Comparison of ENCODE assay signal across 9 cellular contexts in the genomic region with DNA sequence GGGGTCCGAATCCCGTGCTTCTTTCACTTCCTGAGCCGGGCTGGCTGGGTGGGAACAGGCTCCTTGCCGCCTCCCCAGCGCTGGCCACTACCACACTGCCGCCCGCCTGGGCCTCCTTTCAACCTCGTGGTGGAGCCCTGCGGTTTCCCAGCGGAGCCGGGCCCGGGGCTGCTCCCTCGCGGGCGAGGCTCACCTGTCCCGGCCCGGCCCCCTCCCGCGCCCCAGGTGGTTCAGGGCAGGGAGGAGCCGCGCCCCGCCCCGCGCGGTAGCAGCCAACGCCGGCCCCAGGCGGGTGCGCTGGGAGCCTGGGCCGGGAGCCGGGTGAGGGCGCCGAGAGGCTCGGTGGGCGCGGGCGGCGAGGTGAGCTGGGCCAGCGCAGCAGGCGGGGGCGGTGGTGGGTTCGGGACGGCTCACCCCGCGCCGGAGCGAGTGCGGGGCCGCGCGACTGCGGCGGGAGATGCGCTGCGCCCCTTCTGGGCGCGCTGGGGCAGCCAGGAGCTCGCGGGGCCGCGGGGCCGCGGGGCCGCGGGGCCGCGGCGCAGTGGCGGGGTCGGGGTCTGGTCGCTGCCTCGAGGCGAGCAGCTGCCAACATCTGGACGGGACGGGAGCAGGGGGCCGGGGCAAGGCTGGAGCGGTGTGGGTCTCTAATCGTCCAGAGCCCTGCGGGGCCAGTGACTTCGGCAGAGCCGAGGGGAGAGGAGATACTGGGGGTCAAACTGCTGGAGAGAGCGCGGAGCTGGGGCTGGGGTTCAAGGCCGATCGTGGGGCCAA. TPM values are rescaled to one million over a fixed set of nuclear protein-coding genes. Genes with fewer than 3 reads are reported as not detected.
DNase-seq lines count a peak whose midpoint lies in the region; FAIRE-seq and TF ChIP-seq lines count a peak whose summit lies in the region.
"Had no signal": no experiment of that assay in that cellular context is flagged by ENCODE, and none has a peak within 500 bp of the region (broad histone marks: within the 10 kb centered on the region; RNA-seq: fewer than 3 reads in every experiment).

A gene with protein sequence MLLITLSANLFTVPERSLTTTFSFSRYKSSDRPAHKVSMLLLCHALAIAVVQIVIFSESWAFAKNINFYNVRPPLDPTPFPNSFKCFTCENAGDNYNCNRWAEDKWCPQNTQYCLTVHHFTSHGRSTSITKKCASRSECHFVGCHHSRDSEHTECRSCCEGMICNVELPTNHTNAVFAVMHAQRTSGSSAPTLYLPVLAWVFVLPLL (plus strand): TSS at position 258 of the 771 bp plus-strand sequence. CDS start 92,250 bp downstream, outside the sequence.

- no peaks in the 10 kb centered on the region for H3K79me1 ChIP-seq in H9 (ENCODE audit: insufficient read depth, low read depth, low read length, poor library complexity, severe bottlenecking)

- no CpG with 5 or more reads among the region's 85 CpGs for WGBS in H9 (ENCODE audit: extremely low coverage, insufficient read length, low lambda C conversion rate)

- peaks cover 7% of the 10 kb centered on the region for H3K23me2 ChIP-seq in H9 (ENCODE audit: insufficient read length, low read depth, low read length, poor library complexity, severe bottlenecking)

- CTCF ChIA-PET in activated CD4-positive, alpha-beta memory T cell treated with anti-CD3 and anti-CD28 coated beads, Interleukin-2, amount 10 ng/mL, durations not matched to agents 7 days and 5 days (lab: Charles Lee), result interaction anchor here (0.9 to 1.3 kb wide), 4 partner anchors 11 to 22 kb away, joined by 3 to 5 read pairs (median 4); no protein-coding TSS in a partner anchor
- CTCF ChIA-PET in activated CD4-positive, alpha-beta memory T cell treated with anti-CD3 and anti-CD28 coated beads for 36 hours (lab: Charles Lee), result interaction anchor here (1.3 to 2.1 kb wide), 3 partner anchors 9 to 522 kb away, joined by 6 to 7 read pairs (median 7); no protein-coding TSS in a partner anchor

- intact Hi-C loops in activated CD4-positive, alpha-beta memory T cell treated with anti-CD3 and anti-CD28 coated beads for 36 hours (cut with micrococcal nuclease), result no loop called here

- H2BK20ac ChIP-seq in H9 (ENCODE audit: low read depth, low read length, poor library complexity, severe bottlenecking), result no peak within 1 kb of the TSS

- POLR2A ChIA-PET in activated CD4-positive, alpha-beta memory T cell treated with anti-CD3 and anti-CD28 coated beads, Interleukin-2, amount 10 ng/mL, durations not matched to agents 7 days and 5 days (lab: Charles Lee), result interaction anchor here (0.7 to 1.0 kb wide), 2 partner anchors 393 to 498 kb away, joined by 3 to 4 read pairs; no protein-coding TSS in a partner anchor
- POLR2A ChIA-PET in activated CD4-positive, alpha-beta memory T cell treated with anti-CD3 and anti-CD28 coated beads for 36 hours (lab: Charles Lee), result no interaction called here

- peak within 1 kb of the TSS; percentile 21; the same call in 1 of the 2 replicates for H3K14ac ChIP-seq in H9 (ENCODE audit: insufficient read depth, low read length)

- H4K5ac ChIP-seq in H9 (ENCODE audit: insufficient read length, low read depth, low read length), result no peak within 1 kb of the TSS

- H3K4me3 ChIP-seq in MM.1S (ENCODE audit: low read length) (peak within 1 kb of the TSS; percentile 52), bronchial epithelial cell (ENCODE audit: low read depth, low read length) (peak within 1 kb of the TSS; percentile 53)

- H3K4me2 ChIP-seq in H9 (ENCODE audit: insufficient read depth, insufficient read length, low read length) (peak within 1 kb of the TSS; percentile 24), MM.1S (ENCODE audit: low read depth, low read length) (peak within 1 kb of the TSS; percentile 64)

- H3K27me3 ChIP-seq in H9 (ENCODE audit: insufficient read depth, low read length), result peaks cover 6% of the 10 kb centered on the region
- no peaks in the 10 kb centered on the region for H3K27me3 ChIP-seq in MM.1S (replicated peaks; ENCODE audit: insufficient read depth, low read length)
- H3K27me3 ChIP-seq in bronchial epithelial cell (ENCODE audit: control insufficient read depth, insufficient read depth, low read length), result no peaks in the 10 kb centered on the region

- H3K4me1 ChIP-seq in H9 (ENCODE audit: insufficient read depth, low read length), result no peaks in the 10 kb centered on the region
- H3K4me1 ChIP-seq in MM.1S (ENCODE audit: low read length), result no peaks in the 10 kb centered on the region

- no peak within 1 kb of the TSS for H3K56ac ChIP-seq in H9 (ENCODE audit: insufficient read length, low read depth, low read length)

- no peak within 1 kb of the TSS for H3K18ac ChIP-seq in H9 (ENCODE audit: insufficient read length, low read depth, low read length)

- no peaks in the 10 kb centered on the region for H3K9me2 ChIP-seq in MM.1S (replicated peaks; ENCODE audit: insufficient read depth, low read length)

- H2BK5ac ChIP-seq in H9 (ENCODE audit: insufficient read length, low read length), result no peak within 1 kb of the TSS

- H3K9me3 Mint-ChIP-seq in activated CD4-positive, alpha-beta memory T cell treated with anti-CD3 and anti-CD28 coated beads, Interleukin-2, amount 10 ng/mL, durations not matched to agents 7 days and 5 days, result no peaks in the 10 kb centered on the region
- no peaks in the 10 kb centered on the region for H3K9me3 Mint-ChIP-seq in activated CD4-positive, alpha-beta memory T cell treated with anti-CD3 and anti-CD28 coated beads for 36 hours
- no peaks in the 10 kb centered on the region for H3K9me3 Mint-ChIP-seq in H9
- H3K9me3 Mint-ChIP-seq in nephron, result peaks cover 2% of the 10 kb centered on the region

- no peak within 1 kb of the TSS for H3K27ac ChIP-seq in H9 (ENCODE audit: insufficient read length, low read depth, low read length)
- no peak within 1 kb of the TSS for H3K27ac ChIP-seq in MM.1S (ENCODE audit: low read length)

- TF ChIP-seq CTCF in H9 (conservative IDR thresholded peaks at IDR 0.05) (no peak), MM.1S (IDR thresholded peaks at IDR 0.05; ENCODE audit: low read length) (no peak), bronchial epithelial cell (IDR thresholded peaks at IDR 0.05; ENCODE audit: insufficient read depth, low read length, severe bottlenecking) (no peak), nephron (IDR thresholded peaks at IDR 0.05; ENCODE audit: unreplicated experiment in 3 of 3) (no peak)

- H3T11ph ChIP-seq in H9 (ENCODE audit: low read length), result no peak within 1 kb of the TSS

- peaks cover 2% of the 10 kb centered on the region for H3K4me1 Mint-ChIP-seq in activated CD4-positive, alpha-beta memory T cell treated with anti-CD3 and anti-CD28 coated beads, Interleukin-2, amount 10 ng/mL, durations not matched to agents 7 days and 5 days
- no peaks in the 10 kb centered on the region for H3K4me1 Mint-ChIP-seq in activated CD4-positive, alpha-beta memory T cell treated with anti-CD3 and anti-CD28 coated beads for 36 hours (ENCODE audit: low read depth)
- H3K4me1 Mint-ChIP-seq in H9, result peaks cover 11 to 15% of the 10 kb centered on the region in 2 experiments
- peaks cover 13% of the 10 kb centered on the region for H3K4me1 Mint-ChIP-seq in nephron

- H2BK15ac ChIP-seq in H9 (ENCODE audit: low read depth, low read length), result no peak within 1 kb of the TSS

- H4K8ac ChIP-seq in H9 (replicated peaks; ENCODE audit: insufficient read length, low read depth, low read length), result no peak within 1 kb of the TSS

- no peak within 1 kb of the TSS for H3K4ac ChIP-seq in H9 (ENCODE audit: low read depth, low read length)

- no peak within 1 kb of the TSS for H2AK5ac ChIP-seq in H9 (ENCODE audit: insufficient read length, low read length)

- H3K9ac ChIP-seq in H9 (ENCODE audit: extremely low read depth, insufficient read length, low read length), result no peak within 1 kb of the TSS
- peak within 1 kb of the TSS; percentile 48; the same call in 1 of the 2 replicates for H3K9ac ChIP-seq in MM.1S (ENCODE audit: low read length)

- no peaks in the 10 kb centered on the region for H3K79me2 ChIP-seq in H9 (ENCODE audit: insufficient read depth, low read length)
- no peaks in the 10 kb centered on the region for H3K79me2 ChIP-seq in MM.1S (ENCODE audit: low read length)

- no peak within 1 kb of the TSS for H3K23ac ChIP-seq in H9 (ENCODE audit: insufficient read length, low read depth, low read length)

- no peak within 1 kb of the TSS for H2BK12ac ChIP-seq in H9 (ENCODE audit: insufficient read length, low read depth, low read length)

- H3K9me3 ChIP-seq in H9 (ENCODE audit: control insufficient read depth, low read depth, low read length) (no peaks in the 10 kb centered on the region), MM.1S (replicated peaks; ENCODE audit: insufficient read depth, low read length) (no peaks in the 10 kb centered on the region)

- H2BK120ac ChIP-seq in H9 (ENCODE audit: low read depth, low read length, poor library complexity, severe bottlenecking), result no peak within 1 kb of the TSS

- peaks cover 64% of the 10 kb centered on the region for H3K27me3 Mint-ChIP-seq in activated CD4-positive, alpha-beta memory T cell treated with anti-CD3 and anti-CD28 coated beads, Interleukin-2, amount 10 ng/mL, durations not matched to agents 7 days and 5 days
- peaks cover 37% of the 10 kb centered on the region for H3K27me3 Mint-ChIP-seq in activated CD4-positive, alpha-beta memory T cell treated with anti-CD3 and anti-CD28 coated beads for 36 hours
- H3K27me3 Mint-ChIP-seq in H9 (ENCODE audit: low read depth) (peaks cover 38% of the 10 kb centered on the region), nephron (ENCODE audit: low read depth) (peaks cover 45% of the 10 kb centered on the region)

- peaks cover 4% of the 10 kb centered on the region; the same call in 1 of the 2 replicates for H3F3A ChIP-seq in MM.1S (ENCODE audit: insufficient read depth, low read length)

- H3K4me3 Mint-ChIP-seq in activated CD4-positive, alpha-beta memory T cell treated with anti-CD3 and anti-CD28 coated beads, Interleukin-2, amount 10 ng/mL, durations not matched to agents 7 days and 5 days, result peak within 1 kb of the TSS; percentile 43
- H3K4me3 Mint-ChIP-seq in activated CD4-positive, alpha-beta memory T cell treated with anti-CD3 and anti-CD28 coated beads for 36 hours, result no peak within 1 kb of the TSS
- peak within 1 kb of the TSS; percentile 71 to 87 for H3K4me3 Mint-ChIP-seq in H9
- peak within 1 kb of the TSS; percentile 80 to 87 (median 87) for H3K4me3 Mint-ChIP-seq in nephron

- H3K36me3 ChIP-seq in MM.1S (replicated peaks; ENCODE audit: insufficient read depth, low read length) (no peaks in the 10 kb centered on the region), bronchial epithelial cell (ENCODE audit: control insufficient read depth, insufficient read depth, low read length) (no peaks in the 10 kb centered on the region)

- H2AFZ ChIP-seq in H9 (ENCODE audit: low read length) (no peak within 1 kb of the TSS), MM.1S (ENCODE audit: low read length) (peak within 1 kb of the TSS; percentile 66)

- FAIRE-seq in bronchial epithelial cell (lab: Jason Lieb, UNC), result no peak
- FAIRE-seq: endometrium had no signal

- H4K20me1 ChIP-seq in H9 (ENCODE audit: control insufficient read depth, insufficient read depth, insufficient read length) (no peaks in the 10 kb centered on the region), MM.1S (ENCODE audit: insufficient read depth, low read length) (no peaks in the 10 kb centered on the region)

- no peak for DNase-seq in activated CD4-positive, alpha-beta memory T cell treated with anti-CD3 and anti-CD28 coated beads, Interleukin-2, amount 10 ng/mL, durations not matched to agents 7 days and 5 days
- DNase-seq in activated CD4-positive, alpha-beta memory T cell treated with anti-CD3 and anti-CD28 coated beads for 36 hours, result no peak
- peak; percentile 68 for DNase-seq in H9
- DNase-seq in MM.1S, result peak; percentile 80
- DNase-seq in bronchial epithelial cell (ENCODE audit: low read depth), result no peak
- no peak for DNase-seq in superior temporal gyrus (ENCODE audit: extremely low spot score)
- no peak for DNase-seq in stimulated activated CD4-positive, alpha-beta T cell treated with anti-CD3 and anti-CD28 coated beads, Interleukin-4, amount 100 ng/mL, for 4 hours

- no peak within 1 kb of the TSS for H4K91ac ChIP-seq in H9 (ENCODE audit: insufficient read length, low read depth, low read length)

- H3K36me3 Mint-ChIP-seq in activated CD4-positive, alpha-beta memory T cell treated with anti-CD3 and anti-CD28 coated beads, Interleukin-2, amount 10 ng/mL, durations not matched to agents 7 days and 5 days (ENCODE audit: low read depth), result no peaks in the 10 kb centered on the region
- H3K36me3 Mint-ChIP-seq in activated CD4-positive, alpha-beta memory T cell treated with anti-CD3 and anti-CD28 coated beads for 36 hours, result no peaks in the 10 kb centered on the region
- H3K36me3 Mint-ChIP-seq in H9 (ENCODE audit: insufficient read depth in 1 of 3, low read depth in 3 of 3) (no peaks in the 10 kb centered on the region), nephron (ENCODE audit: low read depth) (no peaks in the 10 kb centered on the region)

- H3K27ac Mint-ChIP-seq in activated CD4-positive, alpha-beta memory T cell treated with anti-CD3 and anti-CD28 coated beads, Interleukin-2, amount 10 ng/mL, durations not matched to agents 7 days and 5 days, result no peak within 1 kb of the TSS
- no peak within 1 kb of the TSS for H3K27ac Mint-ChIP-seq in activated CD4-positive, alpha-beta memory T cell treated with anti-CD3 and anti-CD28 coated beads for 36 hours
- H3K27ac Mint-ChIP-seq in H9, result peak within 1 kb of the TSS in 1 of 3 experiments; percentile 92; a peak in 1 of 7 replicates
- peak within 1 kb of the TSS; percentile 49 to 83 (median 71) for H3K27ac Mint-ChIP-seq in nephron

RNA-seq across cellular contexts. Expression of the gene that starts here (rescaled TPM):
- under 1 TPM in 1 of 2 experiments, not detected in 1; 0.20 TPM for total RNA-seq in activated CD4-positive, alpha-beta memory T cell treated with anti-CD3 and anti-CD28 coated beads, Interleukin-2, amount 10 ng/mL, durations not matched to agents 7 days and 5 days
- total RNA-seq in activated CD4-positive, alpha-beta memory T cell treated with anti-CD3 and anti-CD28 coated beads for 36 hours, result not detected
- 1.0 and 2.0 TPM in 2 replicates for total RNA-seq in H9 (2021)
- total RNA-seq in bronchial epithelial cell, result 14.7 and 34.2 TPM in 2 replicates

Comparison
In these comparisons a context has a peak if more than half of its experiments do, and no peak if none do; other contexts are left out.
1. DNase-seq: peak in H9 (single experiment) and MM.1S (single experiment); none in activated CD4-positive, alpha-beta memory T cell treated with anti-CD3 and anti-CD28 coated beads, Interleukin-2, amount 10 ng/mL, durations not matched to agents 7 days and 5 days (single experiment), activated CD4-positive, alpha-beta memory T cell treated with anti-CD3 and anti-CD28 coated beads for 36 hours (single experiment), bronchial epithelial cell (single experiment), superior temporal gyrus (single experiment) and stimulated activated CD4-positive, alpha-beta T cell treated with anti-CD3 and anti-CD28 coated beads, Interleukin-4, amount 100 ng/mL, for 4 hours (0 of 2).
2. H3K27ac Mint-ChIP-seq: peak in nephron (3 of 3); none in activated CD4-positive, alpha-beta memory T cell treated with anti-CD3 and anti-CD28 coated beads, Interleukin-2, amount 10 ng/mL, durations not matched to agents 7 days and 5 days (single experiment) and activated CD4-positive, alpha-beta memory T cell treated with anti-CD3 and anti-CD28 coated beads for 36 hours (single experiment).